8 cellular contexts compared by ENCODE assay signal in genomic region chr1:63593887-63594617, GRCh38. TPM values are rescaled to one million over a fixed set of nuclear protein-coding genes. Genes with fewer than 3 reads are reported as not detected.
DNase-seq lines count a peak whose midpoint lies in the region; ATAC-seq and TF ChIP-seq lines count a peak whose summit lies in the region.

No MANE protein-coding gene starts in this region.

- no peaks in the 10 kb centered on the region for H3K36me3 Mint-ChIP-seq in naive B cell
- peaks cover 1 to 7% of the 10 kb centered on the region in 2 donors for H3K36me3 Mint-ChIP-seq in stimulated activated naive B cell treated with anti-CD40 and anti-IgM and Interleukin-4, amounts not matched to agents 10 μg/mL and 1 μg/mL and 100 μg/mL, for 72 hours

- no peak for TF ChIP-seq CTCF in AG09309 (IDR thresholded peaks at IDR 0.05; ENCODE audit: control insufficient read depth, insufficient read depth, low read depth, low read length, missing control alignments)

- H3K4me3 Mint-ChIP-seq in naive B cell, result peak overlapping the region; percentile 96 to 99 (median 98)
- H3K4me3 Mint-ChIP-seq in stimulated activated naive B cell treated with anti-CD40 and anti-IgM and Interleukin-4, amounts not matched to agents 10 μg/mL and 1 μg/mL and 100 μg/mL, for 72 hours, result peak overlapping the region; percentile 93 to 97

- H3K27ac Mint-ChIP-seq in naive B cell, result peak overlapping the region; percentile 96 to 99 (median 97)
- peak overlapping the region; percentile 97 for H3K27ac Mint-ChIP-seq in stimulated activated naive B cell treated with anti-CD40 and anti-IgM and Interleukin-4, amounts not matched to agents 10 μg/mL and 1 μg/mL and 100 μg/mL, for 72 hours

- peak overlapping the region; percentile 88 for H3K4me3 ChIP-seq in AG09309 (ENCODE audit: control insufficient read depth, low read depth, low read length)

- H3K9me3 Mint-ChIP-seq in naive B cell, result no peaks in the 10 kb centered on the region
- H3K9me3 Mint-ChIP-seq in stimulated activated naive B cell treated with anti-CD40 and anti-IgM and Interleukin-4, amounts not matched to agents 10 μg/mL and 1 μg/mL and 100 μg/mL, for 72 hours, result no peaks in the 10 kb centered on the region

- DNase-seq in AG09309 (ENCODE audit: low read depth) (peak; percentile 63), NOMO-1 treated with DMSO at 0.1 percent for 48 hours (lab: John Stamatoyannopoulos, UW; ENCODE audit: unreplicated experiment) (peak; percentile 84), activated T-cell treated with anti-CD3 and anti-CD28 coated beads for 4 hours (peak; percentile 55), naive B cell (peak; percentile 76)
- DNase-seq in stimulated activated naive B cell treated with anti-CD40 and anti-IgM and Interleukin-4, amounts not matched to agents 10 μg/mL and 1 μg/mL and 100 μg/mL, for 72 hours, result peak; percentile 60

- peaks cover 14 to 30% (median 15%) of the 10 kb centered on the region in 3 donors for H3K4me1 Mint-ChIP-seq in naive B cell
- peaks cover 0 to 5% of the 10 kb centered on the region in 2 donors for H3K4me1 Mint-ChIP-seq in stimulated activated naive B cell treated with anti-CD40 and anti-IgM and Interleukin-4, amounts not matched to agents 10 μg/mL and 1 μg/mL and 100 μg/mL, for 72 hours

- no peaks in the 10 kb centered on the region for H3K27me3 Mint-ChIP-seq in naive B cell
- H3K27me3 Mint-ChIP-seq in stimulated activated naive B cell treated with anti-CD40 and anti-IgM and Interleukin-4, amounts not matched to agents 10 μg/mL and 1 μg/mL and 100 μg/mL, for 72 hours, result no peaks in the 10 kb centered on the region

- peak; percentile 44 for ATAC-seq in GM19025 (IDR thresholded peaks at IDR 0.05; ENCODE audit: low read depth, unreplicated experiment)
- ATAC-seq in HG03196 (IDR thresholded peaks at IDR 0.05; ENCODE audit: unreplicated experiment), result peak; percentile 37
- peak; percentile 71 for ATAC-seq in esophagus mucosa
- peak; percentile 57 to 62 for ATAC-seq in naive B cell (ENCODE audit: low read depth in 2 of 2)
- ATAC-seq in stimulated activated naive B cell treated with anti-CD40 and anti-IgM and Interleukin-4, amounts not matched to agents 10 μg/mL and 1 μg/mL and 100 μg/mL, for 72 hours (replicated peaks), result peak; percentile 66 to 72

RNA-seq across cellular contexts. Expression of gene PGM1, which starts 0.8 kb away (rescaled TPM):
- 37.2 TPM for total RNA-seq in esophagus mucosa
- polyA plus RNA-seq in naive B cell (ENCODE audit: low read depth in 6 of 6), result 10 to 100 TPM; 11.9 to 50.8 (median 21.0) TPM

Comparison
In these comparisons a context has a peak if more than half of its experiments do, and no peak if none do; other contexts are left out.
1. Peak in every context shown above with its lines: DNase-seq, ATAC-seq and H3K4me3 ChIP-seq.